In the genomic region with DNA sequence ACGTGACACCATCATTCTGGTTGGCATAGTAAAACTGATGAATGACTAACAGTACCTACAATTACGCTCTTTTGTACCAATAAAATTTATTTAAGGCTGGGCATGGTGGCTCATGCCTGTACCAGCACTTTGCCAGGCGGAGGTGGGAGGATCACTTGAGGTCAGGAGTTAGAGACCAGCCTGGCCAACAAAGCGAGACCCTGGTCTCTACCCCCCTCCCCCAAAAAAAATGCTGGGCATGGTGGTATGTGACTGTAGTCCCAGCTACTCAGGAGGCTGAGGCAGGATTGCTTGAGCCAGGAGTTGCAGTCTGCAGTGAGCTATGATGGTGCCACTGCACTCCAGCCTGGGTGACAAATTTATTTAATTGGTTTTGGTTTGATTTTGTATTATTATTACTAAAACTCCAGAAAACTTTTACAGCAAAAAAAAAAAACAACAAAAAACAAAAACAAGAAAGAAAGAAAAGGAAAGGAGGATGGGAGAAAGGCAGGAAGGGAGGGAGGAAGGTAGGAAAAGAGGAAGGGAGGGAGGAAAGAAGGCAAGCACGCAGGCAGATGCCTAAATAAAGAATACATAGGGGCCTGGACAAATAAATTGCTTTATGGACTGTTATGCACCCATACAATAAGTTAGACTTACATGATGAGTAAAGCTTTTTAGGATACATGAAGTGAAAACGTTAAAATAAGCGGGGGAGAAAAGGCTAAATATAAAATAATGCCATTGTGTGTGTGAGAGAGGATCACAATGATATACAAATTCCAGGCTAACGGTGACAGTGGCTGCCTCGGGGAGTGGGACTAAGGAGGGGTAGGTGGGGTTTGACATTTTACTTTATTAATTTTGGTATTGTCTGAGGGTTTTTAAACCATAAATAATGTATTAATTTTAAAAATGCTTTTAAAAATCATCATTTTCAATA, we compare ENCODE assay signal across 1 cellular context.
TF ChIP-seq lines count a peak whose summit lies in the region.

No MANE protein-coding gene starts in this region.

TF ChIP-seq in K562, 482 proteins besides CTCF, POLR2A, EP300 and RAD21 (continued from another document):
- TF ChIP-seq, protein P1, sequence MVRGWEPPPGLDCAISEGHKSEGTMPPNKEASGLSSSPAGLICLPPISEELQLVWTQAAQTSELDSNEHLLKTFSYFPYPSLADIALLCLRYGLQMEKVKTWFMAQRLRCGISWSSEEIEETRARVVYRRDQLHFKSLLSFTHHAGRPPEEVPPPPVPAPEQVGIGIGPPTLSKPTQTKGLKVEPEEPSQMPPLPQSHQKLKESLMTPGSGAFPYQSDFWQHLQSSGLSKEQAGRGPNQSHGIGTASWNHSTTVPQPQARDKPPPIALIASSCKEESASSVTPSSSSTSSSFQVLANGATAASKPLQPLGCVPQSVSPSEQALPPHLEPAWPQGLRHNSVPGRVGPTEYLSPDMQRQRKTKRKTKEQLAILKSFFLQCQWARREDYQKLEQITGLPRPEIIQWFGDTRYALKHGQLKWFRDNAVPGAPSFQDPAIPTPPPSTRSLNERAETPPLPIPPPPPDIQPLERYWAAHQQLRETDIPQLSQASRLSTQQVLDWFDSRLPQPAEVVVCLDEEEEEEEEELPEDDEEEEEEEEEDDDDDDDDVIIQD (CRISPR knock-in tag; IDR thresholded peaks at IDR 0.05) = no peak
- TF ChIP-seq ZNF140 (CRISPR knock-in tag; IDR thresholded peaks at IDR 0.05) (peak; percentile 49; the same call in 1 of the 2 replicates), KAT2B (IDR thresholded peaks at IDR 0.05; ENCODE audit: low read depth, low read length) (no peak), DDX20 (tag; IDR thresholded peaks at IDR 0.05; ENCODE audit: low read depth) (0 out of 2 replicates have a peak, but pooled peaks have one; percentile 25), HNRNPH1 (optimal IDR thresholded peaks at IDR 0.05; ENCODE audit: low read depth, low read length) (no peak), STAT5A (IDR thresholded peaks at IDR 0.05; ENCODE audit: borderline replicate concordance, low read length) (no peak), POLR2AphosphoS2 (IDR thresholded peaks at IDR 0.05; ENCODE audit: low read length) (no peak), SPI1 (IDR thresholded peaks at IDR 0.05; ENCODE audit: borderline replicate concordance, low read depth, low read length) (peak; percentile 71; the same call in 1 of the 2 replicates), HDAC1 (IDR thresholded peaks at IDR 0.05) (peak in 1 of 2 experiments; percentile 15; a peak in 1 of 4 replicates), HDGF (IDR thresholded peaks at IDR 0.05) (peak; percentile 14; the same call in 1 of the 2 replicates), ZBTB8A (IDR thresholded peaks at IDR 0.05; ENCODE audit: partially characterized antibody) (peak; percentile 33), ZZZ3 (IDR thresholded peaks at IDR 0.05) (0 out of 2 replicates have a peak, but pooled peaks have one; percentile 37), TBP (optimal IDR thresholded peaks at IDR 0.05; ENCODE audit: low read depth, low read length) (no peak), POLR2B (IDR thresholded peaks at IDR 0.05; ENCODE audit: low read depth, partially characterized antibody) (no peak), ZNF780A (CRISPR knock-in tag; IDR thresholded peaks at IDR 0.05) (no peak), RFX5 (IDR thresholded peaks at IDR 0.05; ENCODE audit: low read depth, low read length) (no peak), BRD9 (IDR thresholded peaks at IDR 0.05; ENCODE audit: low read depth, partially characterized antibody) (peak; percentile 61), ZNF41 (CRISPR knock-in tag; conservative IDR thresholded peaks at IDR 0.05) (no peak), SNIP1 (IDR thresholded peaks at IDR 0.05; ENCODE audit: low read depth) (peak; percentile 52; the same call in 1 of the 2 replicates)
- TF ChIP-seq, protein P2, sequence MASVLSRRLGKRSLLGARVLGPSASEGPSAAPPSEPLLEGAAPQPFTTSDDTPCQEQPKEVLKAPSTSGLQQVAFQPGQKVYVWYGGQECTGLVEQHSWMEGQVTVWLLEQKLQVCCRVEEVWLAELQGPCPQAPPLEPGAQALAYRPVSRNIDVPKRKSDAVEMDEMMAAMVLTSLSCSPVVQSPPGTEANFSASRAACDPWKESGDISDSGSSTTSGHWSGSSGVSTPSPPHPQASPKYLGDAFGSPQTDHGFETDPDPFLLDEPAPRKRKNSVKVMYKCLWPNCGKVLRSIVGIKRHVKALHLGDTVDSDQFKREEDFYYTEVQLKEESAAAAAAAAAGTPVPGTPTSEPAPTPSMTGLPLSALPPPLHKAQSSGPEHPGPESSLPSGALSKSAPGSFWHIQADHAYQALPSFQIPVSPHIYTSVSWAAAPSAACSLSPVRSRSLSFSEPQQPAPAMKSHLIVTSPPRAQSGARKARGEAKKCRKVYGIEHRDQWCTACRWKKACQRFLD (CRISPR knock-in tag; IDR thresholded peaks at IDR 0.05) = peak; percentile 36; the same call in 1 of the 2 replicates
- TF ChIP-seq, protein P3, sequence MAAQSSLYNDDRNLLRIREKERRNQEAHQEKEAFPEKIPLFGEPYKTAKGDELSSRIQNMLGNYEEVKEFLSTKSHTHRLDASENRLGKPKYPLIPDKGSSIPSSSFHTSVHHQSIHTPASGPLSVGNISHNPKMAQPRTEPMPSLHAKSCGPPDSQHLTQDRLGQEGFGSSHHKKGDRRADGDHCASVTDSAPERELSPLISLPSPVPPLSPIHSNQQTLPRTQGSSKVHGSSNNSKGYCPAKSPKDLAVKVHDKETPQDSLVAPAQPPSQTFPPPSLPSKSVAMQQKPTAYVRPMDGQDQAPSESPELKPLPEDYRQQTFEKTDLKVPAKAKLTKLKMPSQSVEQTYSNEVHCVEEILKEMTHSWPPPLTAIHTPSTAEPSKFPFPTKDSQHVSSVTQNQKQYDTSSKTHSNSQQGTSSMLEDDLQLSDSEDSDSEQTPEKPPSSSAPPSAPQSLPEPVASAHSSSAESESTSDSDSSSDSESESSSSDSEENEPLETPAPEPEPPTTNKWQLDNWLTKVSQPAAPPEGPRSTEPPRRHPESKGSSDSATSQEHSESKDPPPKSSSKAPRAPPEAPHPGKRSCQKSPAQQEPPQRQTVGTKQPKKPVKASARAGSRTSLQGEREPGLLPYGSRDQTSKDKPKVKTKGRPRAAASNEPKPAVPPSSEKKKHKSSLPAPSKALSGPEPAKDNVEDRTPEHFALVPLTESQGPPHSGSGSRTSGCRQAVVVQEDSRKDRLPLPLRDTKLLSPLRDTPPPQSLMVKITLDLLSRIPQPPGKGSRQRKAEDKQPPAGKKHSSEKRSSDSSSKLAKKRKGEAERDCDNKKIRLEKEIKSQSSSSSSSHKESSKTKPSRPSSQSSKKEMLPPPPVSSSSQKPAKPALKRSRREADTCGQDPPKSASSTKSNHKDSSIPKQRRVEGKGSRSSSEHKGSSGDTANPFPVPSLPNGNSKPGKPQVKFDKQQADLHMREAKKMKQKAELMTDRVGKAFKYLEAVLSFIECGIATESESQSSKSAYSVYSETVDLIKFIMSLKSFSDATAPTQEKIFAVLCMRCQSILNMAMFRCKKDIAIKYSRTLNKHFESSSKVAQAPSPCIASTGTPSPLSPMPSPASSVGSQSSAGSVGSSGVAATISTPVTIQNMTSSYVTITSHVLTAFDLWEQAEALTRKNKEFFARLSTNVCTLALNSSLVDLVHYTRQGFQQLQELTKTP (IDR thresholded peaks at IDR 0.05; ENCODE audit: low read depth in 1 of 2, partially characterized antibody in 2 of 2) = peak in 1 of 2 experiments; percentile 57
- TF ChIP-seq, protein P4, sequence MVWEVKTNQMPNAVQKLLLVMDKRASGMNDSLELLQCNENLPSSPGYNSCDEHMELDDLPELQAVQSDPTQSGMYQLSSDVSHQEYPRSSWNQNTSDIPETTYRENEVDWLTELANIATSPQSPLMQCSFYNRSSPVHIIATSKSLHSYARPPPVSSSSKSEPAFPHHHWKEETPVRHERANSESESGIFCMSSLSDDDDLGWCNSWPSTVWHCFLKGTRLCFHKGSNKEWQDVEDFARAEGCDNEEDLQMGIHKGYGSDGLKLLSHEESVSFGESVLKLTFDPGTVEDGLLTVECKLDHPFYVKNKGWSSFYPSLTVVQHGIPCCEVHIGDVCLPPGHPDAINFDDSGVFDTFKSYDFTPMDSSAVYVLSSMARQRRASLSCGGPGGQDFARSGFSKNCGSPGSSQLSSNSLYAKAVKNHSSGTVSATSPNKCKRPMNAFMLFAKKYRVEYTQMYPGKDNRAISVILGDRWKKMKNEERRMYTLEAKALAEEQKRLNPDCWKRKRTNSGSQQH (CRISPR knock-in tag; IDR thresholded peaks at IDR 0.05) = no peak
- TF ChIP-seq, protein P5, sequence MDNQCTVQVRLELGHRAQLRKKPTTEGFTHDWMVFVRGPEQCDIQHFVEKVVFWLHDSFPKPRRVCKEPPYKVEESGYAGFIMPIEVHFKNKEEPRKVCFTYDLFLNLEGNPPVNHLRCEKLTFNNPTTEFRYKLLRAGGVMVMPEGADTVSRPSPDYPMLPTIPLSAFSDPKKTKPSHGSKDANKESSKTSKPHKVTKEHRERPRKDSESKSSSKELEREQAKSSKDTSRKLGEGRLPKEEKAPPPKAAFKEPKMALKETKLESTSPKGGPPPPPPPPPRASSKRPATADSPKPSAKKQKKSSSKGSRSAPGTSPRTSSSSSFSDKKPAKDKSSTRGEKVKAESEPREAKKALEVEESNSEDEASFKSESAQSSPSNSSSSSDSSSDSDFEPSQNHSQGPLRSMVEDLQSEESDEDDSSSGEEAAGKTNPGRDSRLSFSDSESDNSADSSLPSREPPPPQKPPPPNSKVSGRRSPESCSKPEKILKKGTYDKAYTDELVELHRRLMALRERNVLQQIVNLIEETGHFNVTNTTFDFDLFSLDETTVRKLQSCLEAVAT (IDR thresholded peaks at IDR 0.05) = peak in 1 of 2 experiments; percentile 37; a peak in 1 of 4 replicates
- TF ChIP-seq, protein P6, sequence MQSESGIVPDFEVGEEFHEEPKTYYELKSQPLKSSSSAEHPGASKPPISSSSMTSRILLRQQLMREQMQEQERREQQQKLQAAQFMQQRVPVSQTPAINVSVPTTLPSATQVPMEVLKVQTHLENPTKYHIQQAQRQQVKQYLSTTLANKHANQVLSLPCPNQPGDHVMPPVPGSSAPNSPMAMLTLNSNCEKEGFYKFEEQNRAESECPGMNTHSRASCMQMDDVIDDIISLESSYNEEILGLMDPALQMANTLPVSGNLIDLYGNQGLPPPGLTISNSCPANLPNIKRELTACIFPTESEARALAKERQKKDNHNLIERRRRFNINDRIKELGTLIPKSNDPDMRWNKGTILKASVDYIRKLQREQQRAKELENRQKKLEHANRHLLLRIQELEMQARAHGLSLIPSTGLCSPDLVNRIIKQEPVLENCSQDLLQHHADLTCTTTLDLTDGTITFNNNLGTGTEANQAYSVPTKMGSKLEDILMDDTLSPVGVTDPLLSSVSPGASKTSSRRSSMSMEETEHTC (IDR thresholded peaks at IDR 0.05) = no peak
